Comparison of ENCODE assay signal across 1 cellular context in genomic region chr2:186274936-186275575, GRCh38.
TF ChIP-seq lines count a peak whose summit lies in the region.

No MANE protein-coding gene starts in this region.

TF ChIP-seq in IMR-90, 13 proteins besides CTCF, POLR2A, EP300 and RAD21 (continued from another document):
- TF ChIP-seq MXI1 (IDR thresholded peaks at IDR 0.05; ENCODE audit: borderline replicate concordance, low read depth, low read length) = no peak
- no peak for TF ChIP-seq NFE2L2 (IDR thresholded peaks at IDR 0.05; ENCODE audit: low read depth, low read length)
- 0 out of 2 replicates have a peak, but pooled peaks have one; percentile 15 for TF ChIP-seq MAZ (IDR thresholded peaks at IDR 0.05; ENCODE audit: borderline replicate concordance, low read depth, low read length)
- TF ChIP-seq SMC3 (IDR thresholded peaks at IDR 0.05; ENCODE audit: low read depth, low read length) = no peak
